In the genomic region with DNA sequence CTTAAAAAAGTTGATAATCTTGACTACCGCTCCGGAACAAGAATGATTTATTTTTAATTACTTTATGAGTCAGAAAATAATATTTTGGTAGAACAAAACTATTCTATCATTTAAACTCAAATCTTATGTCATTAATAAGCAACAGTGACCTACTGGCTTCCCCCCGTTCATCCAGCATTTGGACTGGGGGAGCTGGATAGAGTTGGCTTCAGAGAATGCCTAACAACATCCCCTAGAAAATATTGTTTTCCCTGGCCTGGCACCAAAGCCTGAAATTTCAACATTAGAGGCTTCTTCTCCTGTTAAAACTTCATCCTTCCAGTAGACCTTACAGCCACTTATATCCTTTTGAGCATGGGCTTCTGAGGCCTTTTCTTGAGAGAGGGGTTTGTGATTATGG, we compare ENCODE assay signal across 26 cellular contexts. TPM values are rescaled to one million over a fixed set of nuclear protein-coding genes. Genes with fewer than 3 reads are reported as not detected.
DNase-seq lines count a peak whose midpoint lies in the region; ATAC-seq and TF ChIP-seq lines count a peak whose summit lies in the region.
"Had no signal": no experiment of that assay in that cellular context is flagged by ENCODE, and none has a peak within 500 bp of the region (broad histone marks: within the 10 kb centered on the region; RNA-seq: fewer than 3 reads in every experiment).

No MANE protein-coding gene starts in this region.

- H3K9me3 ChIP-seq in SU-DHL-6 (ENCODE audit: insufficient read depth, low read length) (no peaks in the 10 kb centered on the region), psoas muscle (no peaks in the 10 kb centered on the region), tibial artery (no peaks in the 10 kb centered on the region)
- H3K9me3 ChIP-seq: BLaER1, Caco-2 had no signal

- no peak overlapping the region for H3K27ac Mint-ChIP-seq in mesothelial cell of epicardium
- H3K27ac Mint-ChIP-seq: activated CD4-positive, alpha-beta memory T cell treated with anti-CD3 and anti-CD28 coated beads, Interleukin-2, amount 10 ng/mL, durations not matched to agents 7 days and 5 days; activated naive CD4-positive, alpha-beta T cell treated with anti-CD3 and anti-CD28 coated beads for 36 hours; activated T-helper 1 cell treated with anti-CD3 and anti-CD28 coated beads, Interleukin-12 subunit alpha, Interleukin-12 subunit beta, Interleukin-2, Interleukin-4 antibody, amounts not matched to agents 30 ng/mL and 10 ng/mL and 1 ng/mL, durations not matched to agents 14 hours and 24 hours and 36 hours; brain; progenitor cell of endocrine pancreas had no signal

- WGBS in psoas muscle, 3 donors = 73 to 86% (median 78%) methylated on average over 3 of the region's 3 CpGs

- no peak overlapping the region for H2AFZ ChIP-seq in SU-DHL-6 (ENCODE audit: low read depth, low read length, severe bottlenecking)

- peaks cover 78% of the 10 kb centered on the region for H3F3A ChIP-seq in SU-DHL-6 (ENCODE audit: insufficient read depth)

- intact Hi-C loops in psoas muscle (cut with DNase I) (loop anchor here (5.0 to 10.0 kb wide), 3 partner anchors 194 to 376 kb away; a partner anchor contains a TSS), tibial artery (cut with DNase I; ENCODE audit: low total_unique reads) (loop anchor here (10.0 kb wide), 1 partner anchor 386 kb away; a partner anchor contains a TSS)

- peaks cover 33% of the 10 kb centered on the region for H3K27me3 Mint-ChIP-seq in mesothelial cell of epicardium (ENCODE audit: low read depth)
- H3K27me3 Mint-ChIP-seq: brain had no signal

- H3K9ac ChIP-seq in SU-DHL-6 (ENCODE audit: low read length) = peak overlapping the region; percentile 83
- H3K9ac ChIP-seq: BLaER1 had no signal

- no peaks in the 10 kb centered on the region for H3K9me2 ChIP-seq in SU-DHL-6 (replicated peaks; ENCODE audit: insufficient read depth, low read length)

- no peak for ATAC-seq in psoas muscle

- H3K79me2 ChIP-seq in SU-DHL-6 (ENCODE audit: insufficient read depth, low read length) = peaks cover 43% of the 10 kb centered on the region

- no peaks in the 10 kb centered on the region for H3K9me3 Mint-ChIP-seq in mesothelial cell of epicardium
- H3K9me3 Mint-ChIP-seq: activated CD4-positive, alpha-beta memory T cell treated with anti-CD3 and anti-CD28 coated beads, Interleukin-2, amount 10 ng/mL, durations not matched to agents 7 days and 5 days; activated naive CD4-positive, alpha-beta T cell treated with anti-CD3 and anti-CD28 coated beads for 36 hours; brain had no signal

- no peak for TF ChIP-seq CTCF in SU-DHL-6 (IDR thresholded peaks at IDR 0.05; ENCODE audit: insufficient read depth, low read length, poor library complexity, severe bottlenecking)
- TF ChIP-seq CTCF in coronary artery (IDR thresholded peaks at IDR 0.05) = no peak
- TF ChIP-seq CTCF in psoas muscle (IDR thresholded peaks at IDR 0.05) = no peak
- no peak for TF ChIP-seq CTCF in tibial artery (IDR thresholded peaks at IDR 0.05)
- no peak for TF ChIP-seq CTCF in mesothelial cell of epicardium (IDR thresholded peaks at IDR 0.05; ENCODE audit: unreplicated experiment)

- H3K4me3 ChIP-seq in SU-DHL-6 (ENCODE audit: insufficient read depth, low read length, poor library complexity, severe bottlenecking) (peak overlapping the region; percentile 58), coronary artery (no peak overlapping the region), psoas muscle (no peak overlapping the region), tibial artery (no peak overlapping the region)
- H3K4me3 ChIP-seq: BLaER1 had no signal

- H3K36me3 ChIP-seq in SU-DHL-6 (ENCODE audit: low read length) (no peaks in the 10 kb centered on the region), psoas muscle (ENCODE audit: insufficient read depth in 1 of 2, low read depth in 1 of 2) (no peaks in the 10 kb centered on the region), tibial artery (peaks cover 15 to 16% (median 16%) of the 10 kb centered on the region in 3 donors)
- H3K36me3 ChIP-seq: BLaER1 had no signal

- H3K36me3 Mint-ChIP-seq in mesothelial cell of epicardium = no peaks in the 10 kb centered on the region

- H3K4me1 ChIP-seq in psoas muscle = peaks cover 28% of the 10 kb centered on the region
- peaks cover 6 to 47% (median 20%) of the 10 kb centered on the region in 4 donors for H3K4me1 ChIP-seq in tibial artery
- H3K4me1 ChIP-seq: BLaER1, Caco-2 had no signal

- no peaks in the 10 kb centered on the region for H4K20me1 ChIP-seq in SU-DHL-6 (ENCODE audit: low read depth, low read length)
- H4K20me1 ChIP-seq: BLaER1 had no signal

- H3K4me2 ChIP-seq in SU-DHL-6 (ENCODE audit: low read depth, low read length, poor library complexity, severe bottlenecking) = peak overlapping the region; percentile 97
- H3K4me2 ChIP-seq: BLaER1 had no signal

- peak overlapping the region; percentile 99 for H3K27ac ChIP-seq in SU-DHL-6 (ENCODE audit: low read depth, low read length)
- peak overlapping the region; percentile 16 to 56 for H3K27ac ChIP-seq in coronary artery
- peak overlapping the region; percentile 75 for H3K27ac ChIP-seq in psoas muscle
- H3K27ac ChIP-seq in tibial artery = peak overlapping the region; percentile 63 to 65
- H3K27ac ChIP-seq: BLaER1 had no signal

- H3K27me3 ChIP-seq in SU-DHL-6 (ENCODE audit: low read length) (no peaks in the 10 kb centered on the region), psoas muscle (ENCODE audit: insufficient read depth in 3 of 3, low read length in 2 of 3) (no peaks in the 10 kb centered on the region), tibial artery (no peaks in the 10 kb centered on the region)
- H3K27me3 ChIP-seq: BLaER1 had no signal

- H3K4me1 Mint-ChIP-seq in mesothelial cell of epicardium = peaks cover 18% of the 10 kb centered on the region

- DNase-seq in coronary artery (ENCODE audit: low spot score) (no peak), psoas muscle (no peak), tibial artery (no peak), SK-N-DZ (ENCODE audit: low spot score) (no peak), cerebellum (ENCODE audit: low spot score) (no peak), mesothelial cell of epicardium (ENCODE audit: low spot score in 2 of 2, unreplicated experiment in 2 of 2) (no peak)
- DNase-seq: activated CD4-positive, alpha-beta memory T cell treated with anti-CD3 and anti-CD28 coated beads, Interleukin-2, amount 10 ng/mL, durations not matched to agents 7 days and 5 days; activated CD8-positive, alpha-beta memory T cell treated with anti-CD3 and anti-CD28 coated beads, Interleukin-2, amount 50 U/mL, for 4 hours; activated naive CD4-positive, alpha-beta T cell treated with anti-CD3 and anti-CD28 coated beads for 36 hours; Caco-2; DMS53; effector CD8-positive, alpha-beta T cell; glutamatergic neuron; H7; KBM-7; NCI-H1105; NCI-H187; NCI-H526; NK-92 treated with Interleukin-12 subunit alpha and Interleukin-12 subunit beta, amount 100 ng/mL, for 24 hours; stimulated activated naive CD4-positive, alpha-beta T cell had no signal

- no peak overlapping the region for H3K4me3 Mint-ChIP-seq in mesothelial cell of epicardium
- H3K4me3 Mint-ChIP-seq: activated CD4-positive, alpha-beta memory T cell treated with anti-CD3 and anti-CD28 coated beads, Interleukin-2, amount 10 ng/mL, durations not matched to agents 7 days and 5 days; activated naive CD4-positive, alpha-beta T cell treated with anti-CD3 and anti-CD28 coated beads for 36 hours; activated T-helper 1 cell treated with anti-CD3 and anti-CD28 coated beads, Interleukin-12 subunit alpha, Interleukin-12 subunit beta, Interleukin-2, Interleukin-4 antibody, amounts not matched to agents 30 ng/mL and 10 ng/mL and 1 ng/mL, durations not matched to agents 14 hours and 24 hours and 36 hours; brain had no signal

RNA-seq across cellular contexts. Expression of a gene that starts 55.7 kb away (rescaled TPM):
- total RNA-seq in psoas muscle = 1,000 to 10,000 TPM; 2,718 to 5,341 (median 3,828) TPM
- 1,000 to 10,000 TPM in 2 of 3 donors, 100 to 1,000 TPM in 1; 703 to 2,553 (median 1,460) TPM for polyA plus RNA-seq in psoas muscle
- 92.0 and 95.3 TPM in 2 replicates for polyA plus RNA-seq in SK-N-DZ (2014; cell fraction: cytosol; rRNA removed)
- polyA plus RNA-seq in SK-N-DZ (2014; cell fraction: nucleus; rRNA removed) = 108 and 110 TPM in 2 replicates
- 93.4 TPM for total RNA-seq in cerebellum
- 8.4 to 11.2 TPM (median 9.2 TPM) in 3 replicates for total RNA-seq in mesothelial cell of epicardium
- total RNA-seq: activated CD4-positive, alpha-beta memory T cell treated with anti-CD3 and anti-CD28 coated beads, Interleukin-2, amount 10 ng/mL, durations not matched to agents 7 days and 5 days; activated T-helper 1 cell treated with anti-CD3 and anti-CD28 coated beads, Interleukin-12 subunit alpha, Interleukin-12 subunit beta, Interleukin-2, Interleukin-4 antibody, amounts not matched to agents 30 ng/mL and 10 ng/mL and 1 ng/mL, durations not matched to agents 14 hours and 24 hours and 36 hours; T-helper 2 cell treated with Interferon-gamma antibody and Interleukin-4, amounts not matched to agents 100 ng/mL and 5 ng/mL, for 36 hours had no signal

Comparison
In these comparisons a context has a peak if more than half of its experiments do, and no peak if none do; other contexts are left out.
1. H3K27ac ChIP-seq: peak in every context shown above with its lines; median percentile 99 in SU-DHL-6; 75 in psoas muscle; 64 in tibial artery; 36 in coronary artery.
2. RNA of a gene that starts 55.7 kb away (total RNA-seq): 2,718 to 5,341 TPM in psoas muscle; 93.4 TPM in cerebellum (single experiment) and 8.4 to 11.2 TPM in mesothelial cell of epicardium; every median in the first group is over 10 times any median in the second.